24 cellular contexts compared by ENCODE assay signal in the genomic region with DNA sequence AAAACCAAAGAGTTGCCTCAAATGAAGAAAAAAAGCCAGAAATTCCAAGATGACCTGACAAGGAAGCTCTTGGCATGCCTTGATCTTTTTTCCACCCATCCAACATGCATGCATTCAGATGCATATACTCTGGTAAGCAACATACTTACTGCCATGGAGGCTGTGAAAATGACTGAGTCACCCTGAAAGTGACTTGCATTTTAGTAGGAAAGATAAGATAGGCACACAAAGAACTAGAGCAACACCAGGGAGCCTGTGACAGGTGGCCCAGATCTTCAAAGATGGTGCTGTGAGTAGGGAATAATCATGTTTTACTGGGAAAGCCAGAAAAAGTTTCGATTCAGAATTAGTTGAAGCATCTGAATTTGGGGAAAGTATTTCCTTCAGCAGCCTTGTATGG.
"Had no signal": no experiment of that assay in that cellular context is flagged by ENCODE, and none has a peak within 500 bp of the region (broad histone marks: within the 10 kb centered on the region; RNA-seq: fewer than 3 reads in every experiment).

No MANE protein-coding gene starts in this region.

- H3K79me2 ChIP-seq: parathyroid adenoma had no signal

- FAIRE-seq: small intestine, urothelium cell line had no signal

- H3K9me3 ChIP-seq: ovary, psoas muscle, right lobe of liver, stomach, thoracic aorta, thyroid gland, tibial nerve, upper lobe of left lung, vagina had no signal

- H3K27ac ChIP-seq: neural progenitor cell, ovary, parathyroid adenoma, psoas muscle, right lobe of liver, sigmoid colon, stomach, thoracic aorta, thyroid gland, tibial nerve, upper lobe of left lung, vagina had no signal

- H3K36me3 ChIP-seq: neural progenitor cell, ovary, right lobe of liver, sigmoid colon, stomach, thoracic aorta, thyroid gland, tibial nerve, upper lobe of left lung, vagina had no signal

- H3K4me2 ChIP-seq: neural progenitor cell had no signal

- H3K4me1 ChIP-seq: neural progenitor cell, parathyroid adenoma, psoas muscle, sigmoid colon, thyroid gland, tibial nerve, upper lobe of left lung, vagina had no signal

- H3K27me3 ChIP-seq: neural progenitor cell, ovary, right lobe of liver, thyroid gland, upper lobe of left lung, vagina had no signal

- H3K4me3 ChIP-seq: neural progenitor cell, ovary, psoas muscle, right lobe of liver, sigmoid colon, stomach, thoracic aorta, thyroid gland, tibial nerve, upper lobe of left lung, vagina had no signal

- H3K9ac ChIP-seq: neural progenitor cell, parathyroid adenoma had no signal

- ATAC-seq: psoas muscle; right cardiac atrium; right lobe of liver; stimulated activated effector memory CD8-positive, alpha-beta T cell treated with anti-CD3 and anti-CD28 coated beads, Interleukin-12 subunit alpha, Interleukin-12 subunit beta, amount 100 ng/mL, for 72 hours; stimulated activated naive B cell treated with anti-CD40 and anti-IgM and Interleukin-4, amounts not matched to agents 10 μg/mL and 1 μg/mL and 100 μg/mL, for 72 hours had no signal

- DNase-seq: occipital lobe; ovary; posterior cingulate gyrus; psoas muscle; right cardiac atrium; right lobe of liver; sigmoid colon; small intestine; stimulated activated CD4-positive, alpha-beta T cell treated with anti-CD3 and anti-CD28 coated beads, Interleukin-15, amount 100 ng/mL, for 24 hours; stimulated activated CD4-positive, alpha-beta T cell treated with anti-CD3 and anti-CD28 coated beads, Interleukin-2, amount 100 ng/mL, for 24 hours; stimulated activated CD4-positive, alpha-beta T cell treated with anti-CD3 and anti-CD28 coated beads, Interleukin-2, amount 100 ng/mL, for 48 hours; stimulated activated CD4-positive, alpha-beta T cell treated with anti-CD3 and anti-CD28 coated beads, Interleukin-4, amount 100 ng/mL, for 24 hours; stimulated activated naive B cell treated with anti-CD40 and anti-IgM and Interleukin-4, amounts not matched to agents 10 μg/mL and 1 μg/mL and 100 μg/mL, for 72 hours; stimulated activated naive CD4-positive, alpha-beta T cell treated with Interleukin-2 at 50 U/mL for 16 hours; stomach; thyroid gland; upper lobe of left lung had no signal
